Comparison of ENCODE assay signal across 8 cellular contexts in the genomic region with DNA sequence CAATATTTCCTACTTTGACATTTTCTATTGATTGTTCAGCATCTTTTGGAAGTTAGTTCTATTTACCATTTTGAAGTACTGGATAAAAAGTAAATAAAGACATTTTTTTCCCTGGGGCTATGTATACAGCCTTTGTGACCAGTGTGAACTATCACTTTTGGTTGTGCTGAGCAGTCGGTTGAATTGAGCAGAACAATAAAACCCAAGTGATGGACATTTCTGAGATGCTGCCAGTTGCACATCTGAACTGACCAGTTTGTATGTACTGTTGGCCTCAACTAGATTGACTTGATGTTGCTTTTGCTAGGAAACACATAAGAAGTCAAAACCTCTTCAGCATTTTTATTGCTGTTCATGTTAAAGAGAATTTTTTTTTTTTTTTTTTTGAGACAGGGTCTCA.
"Had no signal": no experiment of that assay in that cellular context is flagged by ENCODE, and none has a peak within 500 bp of the region (broad histone marks: within the 10 kb centered on the region; RNA-seq: fewer than 3 reads in every experiment).

No MANE protein-coding gene starts in this region.

- DNase-seq: GM23248, GOT3, H7, HFFc6, KBM-7 had no signal

- H3K9me3 Mint-ChIP-seq: IgD-negative memory B cell had no signal

- H3K9me3 ChIP-seq: HAP-1 had no signal

- H3K4me3 ChIP-seq: GM23248, HAP-1 had no signal

- H3K36me3 ChIP-seq: HAP-1 had no signal

- H3K27ac ChIP-seq: GM23248, HL-60 had no signal

- H3K4me3 Mint-ChIP-seq: HFFc6, IgD-negative memory B cell had no signal

- H3K27ac Mint-ChIP-seq: HFFc6, IgD-negative memory B cell had no signal

- H3K9ac ChIP-seq: GM23248 had no signal

- H2AFZ ChIP-seq: GM23248 had no signal

- H3K4me1 Mint-ChIP-seq: IgD-negative memory B cell had no signal

- H3K27me3 Mint-ChIP-seq: IgD-negative memory B cell had no signal
